Comparison of ENCODE assay signal across 8 cellular contexts in the genomic region with DNA sequence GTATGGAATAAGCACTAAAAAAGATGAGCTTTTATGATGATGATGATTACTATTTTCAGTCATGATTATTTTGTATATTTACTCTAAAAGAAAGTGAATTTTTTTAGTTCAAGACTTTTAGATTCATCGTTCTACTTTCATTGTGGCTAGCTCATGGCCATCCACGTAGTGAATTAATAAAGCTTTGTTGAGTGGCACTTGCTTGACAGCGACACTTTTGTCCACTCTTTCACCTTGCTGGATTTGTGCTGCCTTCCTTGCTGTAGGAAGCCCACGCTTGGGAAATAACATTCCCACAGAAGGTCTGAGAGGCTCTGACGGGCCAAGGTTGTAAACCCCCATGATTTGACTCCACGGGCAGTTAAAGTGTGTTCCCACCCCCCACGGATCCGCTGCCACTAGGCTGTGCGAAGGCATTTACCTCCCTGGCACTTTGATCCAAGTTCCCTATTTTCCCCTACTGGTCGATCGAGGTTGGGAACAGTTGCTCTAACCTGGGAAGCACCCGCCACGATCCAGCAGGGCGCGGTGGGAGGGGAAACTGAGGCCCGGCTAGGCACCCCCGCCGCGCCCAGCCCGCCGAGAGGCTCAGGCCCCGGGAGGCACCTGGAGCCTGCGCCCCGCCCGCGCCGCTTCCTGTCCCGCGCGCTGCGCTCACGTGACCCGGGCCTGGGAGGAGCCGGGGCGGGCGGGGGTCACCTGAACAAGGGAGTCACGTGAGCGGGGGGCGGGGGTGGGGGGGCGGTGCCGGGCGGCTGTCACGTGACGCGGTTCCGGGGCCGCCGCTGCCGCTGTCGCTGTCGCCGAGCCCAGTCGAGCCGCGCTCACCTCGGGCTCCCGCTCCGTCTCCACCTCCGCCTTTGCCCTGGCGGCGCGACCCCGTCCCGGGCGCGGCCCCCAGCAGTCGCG. TPM values are rescaled to one million over a fixed set of nuclear protein-coding genes. Genes with fewer than 3 reads are reported as not detected.
DNase-seq lines count a peak whose midpoint lies in the region; ATAC-seq and TF ChIP-seq lines count a peak whose summit lies in the region.

A gene with protein sequence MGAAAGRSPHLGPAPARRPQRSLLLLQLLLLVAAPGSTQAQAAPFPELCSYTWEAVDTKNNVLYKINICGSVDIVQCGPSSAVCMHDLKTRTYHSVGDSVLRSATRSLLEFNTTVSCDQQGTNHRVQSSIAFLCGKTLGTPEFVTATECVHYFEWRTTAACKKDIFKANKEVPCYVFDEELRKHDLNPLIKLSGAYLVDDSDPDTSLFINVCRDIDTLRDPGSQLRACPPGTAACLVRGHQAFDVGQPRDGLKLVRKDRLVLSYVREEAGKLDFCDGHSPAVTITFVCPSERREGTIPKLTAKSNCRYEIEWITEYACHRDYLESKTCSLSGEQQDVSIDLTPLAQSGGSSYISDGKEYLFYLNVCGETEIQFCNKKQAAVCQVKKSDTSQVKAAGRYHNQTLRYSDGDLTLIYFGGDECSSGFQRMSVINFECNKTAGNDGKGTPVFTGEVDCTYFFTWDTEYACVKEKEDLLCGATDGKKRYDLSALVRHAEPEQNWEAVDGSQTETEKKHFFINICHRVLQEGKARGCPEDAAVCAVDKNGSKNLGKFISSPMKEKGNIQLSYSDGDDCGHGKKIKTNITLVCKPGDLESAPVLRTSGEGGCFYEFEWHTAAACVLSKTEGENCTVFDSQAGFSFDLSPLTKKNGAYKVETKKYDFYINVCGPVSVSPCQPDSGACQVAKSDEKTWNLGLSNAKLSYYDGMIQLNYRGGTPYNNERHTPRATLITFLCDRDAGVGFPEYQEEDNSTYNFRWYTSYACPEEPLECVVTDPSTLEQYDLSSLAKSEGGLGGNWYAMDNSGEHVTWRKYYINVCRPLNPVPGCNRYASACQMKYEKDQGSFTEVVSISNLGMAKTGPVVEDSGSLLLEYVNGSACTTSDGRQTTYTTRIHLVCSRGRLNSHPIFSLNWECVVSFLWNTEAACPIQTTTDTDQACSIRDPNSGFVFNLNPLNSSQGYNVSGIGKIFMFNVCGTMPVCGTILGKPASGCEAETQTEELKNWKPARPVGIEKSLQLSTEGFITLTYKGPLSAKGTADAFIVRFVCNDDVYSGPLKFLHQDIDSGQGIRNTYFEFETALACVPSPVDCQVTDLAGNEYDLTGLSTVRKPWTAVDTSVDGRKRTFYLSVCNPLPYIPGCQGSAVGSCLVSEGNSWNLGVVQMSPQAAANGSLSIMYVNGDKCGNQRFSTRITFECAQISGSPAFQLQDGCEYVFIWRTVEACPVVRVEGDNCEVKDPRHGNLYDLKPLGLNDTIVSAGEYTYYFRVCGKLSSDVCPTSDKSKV (N-terminal part only) (plus strand): TSS at position 788 of the 909 bp plus-strand sequence. CDS start 165 bp downstream, outside the sequence.

- H3K9me3 ChIP-seq in CD8-positive, alpha-beta T cell (ENCODE audit: low read length), result no peaks in the 10 kb centered on the region

- H3K4me3 ChIP-seq in CD8-positive, alpha-beta T cell (ENCODE audit: low read depth, low read length), result peak within 1 kb of the TSS; percentile 67

- no peaks in the 10 kb centered on the region for H3K27me3 Mint-ChIP-seq in CD8-positive, alpha-beta T cell (ENCODE audit: low read depth)

- DNase-seq in CD8-positive, alpha-beta T cell, result peak; percentile 86 to 96 (median 92)
- peak; percentile 90 for DNase-seq in NK-92 treated with Interleukin-12 subunit alpha and Interleukin-12 subunit beta, amount 100 ng/mL, for 24 hours (lab: John Stamatoyannopoulos, UW)
- DNase-seq in effector CD8-positive, alpha-beta T cell (lab: John Stamatoyannopoulos, UW), result peak; percentile 87
- DNase-seq in medulla oblongata (ENCODE audit: extremely low spot score), result peak; percentile 91
- DNase-seq in stimulated activated CD4-positive, alpha-beta T cell treated with anti-CD3 and anti-CD28 coated beads, TNF-alpha, amount 100 ng/mL, for 48 hours (ENCODE audit: low read depth in 3 of 3), result peak; percentile 85 to 92 (median 89)

- CTCF ChIA-PET in CD8-positive, alpha-beta T cell (lab: Charles Lee), result interaction anchor here (1.0 to 2.3 kb wide), 3 partner anchors 13 to 71 kb away, joined by 3 to 6 read pairs (median 5); no protein-coding TSS in a partner anchor
- CTCF ChIA-PET in activated CD8-positive, alpha-beta memory T cell treated with anti-CD3 and anti-CD28 coated beads for 36 hours (lab: Charles Lee), result interaction anchor here (0.8 to 1.2 kb wide), 3 partner anchors 10 to 487 kb away, joined by 3 to 5 read pairs (median 3); no protein-coding TSS in a partner anchor

- H3K4me1 ChIP-seq in CD8-positive, alpha-beta T cell (ENCODE audit: insufficient read depth, low read length), result peaks cover 36% of the 10 kb centered on the region

- no peaks in the 10 kb centered on the region for H3K36me3 ChIP-seq in CD8-positive, alpha-beta T cell (ENCODE audit: insufficient read depth, low read length)

- no peaks in the 10 kb centered on the region for H3K9me3 Mint-ChIP-seq in CD8-positive, alpha-beta T cell

- no peak for TF ChIP-seq CTCF in CD8-positive, alpha-beta T cell (IDR thresholded peaks at IDR 0.05)

- peaks cover 4% of the 10 kb centered on the region for H3K36me3 Mint-ChIP-seq in CD8-positive, alpha-beta T cell

- intact Hi-C loops in CD8-positive, alpha-beta T cell (cut with DNase I, micrococcal nuclease), result loop anchor here (1.0 to 10.0 kb wide), 9 partner anchors 14 to 496 kb away; partner anchors contain the start of genes MRPL18 (in 2 of the 2), WTAP (in 2 of the 2), ACAT2 (in 1 of the 2) and SOD2 (in 1 of the 2)

- ATAC-seq in CD8-positive, alpha-beta T cell, result peak; percentile 85
- ATAC-seq in GM19397 (IDR thresholded peaks at IDR 0.05; ENCODE audit: unreplicated experiment), result peak; percentile 90
- peak; percentile 39 for ATAC-seq in HG03558 (IDR thresholded peaks at IDR 0.05; ENCODE audit: extremely low read depth, unreplicated experiment)

- peaks cover 41% of the 10 kb centered on the region for H3K4me1 Mint-ChIP-seq in CD8-positive, alpha-beta T cell (ENCODE audit: low read depth)

- peak within 1 kb of the TSS; percentile 59 for H3K27ac ChIP-seq in CD8-positive, alpha-beta T cell (ENCODE audit: low read depth, low read length)

- H3K27ac Mint-ChIP-seq in CD8-positive, alpha-beta T cell, result peak within 1 kb of the TSS; percentile 89

- POLR2A ChIA-PET in CD8-positive, alpha-beta T cell (lab: Charles Lee), result interaction anchor here (0.6 to 2.7 kb wide), 8 partner anchors 10 to 1315 kb away, joined by 3 to 11 read pairs (median 4); partner anchors contain the start of genes MRPL18, TCP1 and WTAP
- POLR2A ChIA-PET in activated CD8-positive, alpha-beta memory T cell treated with anti-CD3 and anti-CD28 coated beads for 36 hours (lab: Charles Lee), result interaction anchor here (1.0 to 1.9 kb wide), 4 partner anchors 10 to 242 kb away, joined by 3 to 18 read pairs (median 8); no protein-coding TSS in a partner anchor

- H3K27me3 ChIP-seq in CD8-positive, alpha-beta T cell (ENCODE audit: insufficient read depth, low read length), result no peaks in the 10 kb centered on the region

- H3K4me3 Mint-ChIP-seq in CD8-positive, alpha-beta T cell, result peak within 1 kb of the TSS; percentile 91

RNA-seq across cellular contexts. Expression of the gene that starts here (rescaled TPM):
- total RNA-seq in CD8-positive, alpha-beta T cell, result 10 to 100 TPM; 38.5 to 40.6 TPM
- total RNA-seq in activated CD8-positive, alpha-beta memory T cell treated with anti-CD3 and anti-CD28 coated beads for 36 hours, result 100 to 1,000 TPM; 125 to 128 TPM

Comparison
In these comparisons a context has a peak if more than half of its experiments do, and no peak if none do; other contexts are left out.
1. Peak in every context shown above with its lines: DNase-seq, ATAC-seq, H3K4me3 ChIP-seq and H3K27ac ChIP-seq.
2. ATAC-seq: peak in every context shown above with its lines; median percentile 90 in GM19397; 85 in CD8-positive, alpha-beta T cell; 39 in HG03558.